Comparison of ENCODE assay signal across 12 cellular contexts in genomic region chr19:38023245-38023644, GRCh38.
DNase-seq lines count a peak whose midpoint lies in the region; ATAC-seq and TF ChIP-seq lines count a peak whose summit lies in the region.
"Had no signal": no experiment of that assay in that cellular context is flagged by ENCODE, and none has a peak within 500 bp of the region (broad histone marks: within the 10 kb centered on the region; RNA-seq: fewer than 3 reads in every experiment).

No MANE protein-coding gene starts in this region.

- H3K27ac Mint-ChIP-seq in WTC11: peak overlapping the region; percentile 41; the same call in 1 of the 2 replicates
- peak overlapping the region; percentile 80 for H3K27ac Mint-ChIP-seq in glutamatergic neuron (ENCODE audit: unreplicated experiment)
- H3K27ac Mint-ChIP-seq in stimulated activated effector memory CD8-positive, alpha-beta T cell treated with anti-CD3 and anti-CD28 coated beads, Interleukin-12 subunit alpha, Interleukin-12 subunit beta, amount 100 ng/mL, for 72 hours: peak overlapping the region; percentile 64

- H2BK15ac ChIP-seq in IMR-90 (ENCODE audit: low read depth, low read length): peak overlapping the region; percentile 11; the same call in 1 of the 3 replicates

- H2AFZ ChIP-seq in IMR-90 (replicated peaks; ENCODE audit: low read length, poor library complexity): no peak overlapping the region

- 70% methylated on average over 3 of the region's 6 CpGs; no CpG with 5 or more reads in 1 of the 2 experiments for WGBS in IMR-90 (ENCODE audit: extremely low coverage in 2 of 2, insufficient read length in 1 of 2), 2 experiments

- 0 out of 2 replicates have a peak overlapping the region, but pooled peaks have one; percentile 11 for H3K23ac ChIP-seq in IMR-90 (ENCODE audit: low read depth, low read length)

- H3K4me2 ChIP-seq in IMR-90 (ENCODE audit: low read depth, low read length): no peak overlapping the region

- no peak overlapping the region for H3K27ac ChIP-seq in IMR-90 (ENCODE audit: insufficient read depth, low read length)
- H3K27ac ChIP-seq: suprapubic skin had no signal

- H3K9ac ChIP-seq in IMR-90 (ENCODE audit: low read depth, low read length): no peak overlapping the region

- no peak overlapping the region for H3K14ac ChIP-seq in IMR-90 (replicated peaks; ENCODE audit: low read depth, low read length)

- no peak for TF ChIP-seq CTCF in IMR-90 (conservative IDR thresholded peaks at IDR 0.05; ENCODE audit: low read depth, low read length)
- TF ChIP-seq CTCF in WTC11 (IDR thresholded peaks at IDR 0.05): no peak
- no peak for TF ChIP-seq CTCF in glutamatergic neuron (IDR thresholded peaks at IDR 0.05; ENCODE audit: partially characterized antibody, unreplicated experiment)

- no peaks in the 10 kb centered on the region for H3K27me3 ChIP-seq in IMR-90 (ENCODE audit: control insufficient read depth, insufficient read depth, low read length)
- H3K27me3 ChIP-seq: heart left ventricle, suprapubic skin had no signal

- no peak overlapping the region for H2BK20ac ChIP-seq in IMR-90 (ENCODE audit: low read depth, low read length)

- no peak overlapping the region for H3K18ac ChIP-seq in IMR-90 (ENCODE audit: low read depth, low read length)

- H3K4me1 Mint-ChIP-seq in WTC11 (peaks cover 29% of the 10 kb centered on the region), glutamatergic neuron (ENCODE audit: low read depth, unreplicated experiment) (peaks cover 31% of the 10 kb centered on the region)
- H3K4me1 Mint-ChIP-seq in stimulated activated effector memory CD8-positive, alpha-beta T cell treated with anti-CD3 and anti-CD28 coated beads, Interleukin-12 subunit alpha, Interleukin-12 subunit beta, amount 100 ng/mL, for 72 hours: peaks cover 15% of the 10 kb centered on the region

- in situ Hi-C loops in IMR-90 (cut with MboI; ENCODE audit: low sequenced_read_pairs): no loop called here

- H3K4me3 Mint-ChIP-seq in WTC11: no peak overlapping the region
- no peak overlapping the region for H3K4me3 Mint-ChIP-seq in glutamatergic neuron (ENCODE audit: unreplicated experiment)
- no peak overlapping the region for H3K4me3 Mint-ChIP-seq in stimulated activated effector memory CD8-positive, alpha-beta T cell treated with anti-CD3 and anti-CD28 coated beads, Interleukin-12 subunit alpha, Interleukin-12 subunit beta, amount 100 ng/mL, for 72 hours

- peaks cover 6% of the 10 kb centered on the region; the same call in 1 of the 2 replicates for H4K20me1 ChIP-seq in IMR-90 (ENCODE audit: insufficient read depth, low read length)

- H3K36me3 ChIP-seq in IMR-90 (ENCODE audit: control insufficient read depth, insufficient read depth, low read length): no peaks in the 10 kb centered on the region
- H3K36me3 ChIP-seq: heart left ventricle, prostate gland, suprapubic skin had no signal

- H2BK5ac ChIP-seq in IMR-90 (ENCODE audit: low read depth, low read length, poor library complexity, severe bottlenecking): no peak overlapping the region

- H3K36me3 Mint-ChIP-seq in WTC11 (no peaks in the 10 kb centered on the region), glutamatergic neuron (ENCODE audit: unreplicated experiment) (no peaks in the 10 kb centered on the region)
- H3K36me3 Mint-ChIP-seq in stimulated activated effector memory CD8-positive, alpha-beta T cell treated with anti-CD3 and anti-CD28 coated beads, Interleukin-12 subunit alpha, Interleukin-12 subunit beta, amount 100 ng/mL, for 72 hours: no peaks in the 10 kb centered on the region

- TF ChIP-seq RAD21 in IMR-90 (IDR thresholded peaks at IDR 0.05; ENCODE audit: low read length): no peak

- H3K9me3 Mint-ChIP-seq in WTC11 (no peaks in the 10 kb centered on the region), glutamatergic neuron (ENCODE audit: unreplicated experiment) (peaks cover 7% of the 10 kb centered on the region)
- H3K9me3 Mint-ChIP-seq in stimulated activated effector memory CD8-positive, alpha-beta T cell treated with anti-CD3 and anti-CD28 coated beads, Interleukin-12 subunit alpha, Interleukin-12 subunit beta, amount 100 ng/mL, for 72 hours: no peaks in the 10 kb centered on the region

- DNase-seq in IMR-90: peak; percentile 67
- DNase-seq in WTC11 (ENCODE audit: low spot score): no peak
- no peak for DNase-seq in glutamatergic neuron
- no peak for DNase-seq in stimulated activated effector memory CD8-positive, alpha-beta T cell treated with anti-CD3 and anti-CD28 coated beads, Interleukin-12 subunit alpha, Interleukin-12 subunit beta, amount 100 ng/mL, for 72 hours (ENCODE audit: low spot score in 2 of 2)
- DNase-seq: activated naive CD4-positive, alpha-beta T cell treated with anti-CD3 and anti-CD28 coated beads, Interleukin-2, amount 50 U/mL, for 16 hours; heart left ventricle had no signal

- H3K79me1 ChIP-seq in IMR-90 (ENCODE audit: low read depth in 1 of 2, low read length in 2 of 2): peaks cover 34 to 94% of the 10 kb centered on the region in 2 experiments

- no peaks in the 10 kb centered on the region for H3K27me3 Mint-ChIP-seq in WTC11 (ENCODE audit: low read depth)
- no peaks in the 10 kb centered on the region for H3K27me3 Mint-ChIP-seq in glutamatergic neuron (ENCODE audit: unreplicated experiment)

- POLR2A ChIA-PET in IMR-90 (lab: Charles Lee; ENCODE audit: unreplicated experiment): no interaction called here
- POLR2A ChIA-PET in WTC11 (lab: Charles Lee): no interaction called here

- H3K4ac ChIP-seq in IMR-90 (ENCODE audit: low read depth, low read length): peak overlapping the region; percentile 65; the same call in 1 of the 2 replicates

- H2AK9ac ChIP-seq in IMR-90 (replicated peaks; ENCODE audit: low read depth, low read length, poor library complexity): no peak overlapping the region

- H4K91ac ChIP-seq in IMR-90 (ENCODE audit: insufficient read depth, low read depth, low read length): no peak overlapping the region

- dilution Hi-C loops in IMR-90 (cut with HindIII; ENCODE audit: low sequenced_read_pairs, unreplicated experiment): no loop called here

- H2BK120ac ChIP-seq in IMR-90 (ENCODE audit: low read depth, low read length): no peak overlapping the region

- H3K4me1 ChIP-seq in IMR-90 (ENCODE audit: control insufficient read depth, insufficient read depth, low read length): peaks cover 7% of the 10 kb centered on the region; the same call in 1 of the 2 replicates
- H3K4me1 ChIP-seq: prostate gland had no signal

- no peak for TF ChIP-seq POLR2A in IMR-90 (IDR thresholded peaks at IDR 0.05; ENCODE audit: low read depth, low read length)

- no peaks in the 10 kb centered on the region for H3K9me3 ChIP-seq in IMR-90 (ENCODE audit: control insufficient read depth, insufficient read depth, low read length)
- H3K9me3 ChIP-seq: heart left ventricle, prostate gland, suprapubic skin had no signal

- H3K56ac ChIP-seq in IMR-90 (ENCODE audit: extremely low read depth, insufficient read depth, low read length): no peak overlapping the region

- BruUV-seq in IMR-90 (replicated peaks; lab: Mats Ljungman, UMichigan): no TSS peak

- H3K4me3 ChIP-seq in IMR-90 (ENCODE audit: insufficient read depth, low read depth, low read length): no peak overlapping the region
- H3K4me3 ChIP-seq: heart left ventricle, prostate gland, suprapubic skin had no signal

- peaks cover 37% of the 10 kb centered on the region for H3K9me1 ChIP-seq in IMR-90 (ENCODE audit: insufficient read depth, low read length)

- intact Hi-C loops in IMR-90 (cut with micrococcal nuclease): no loop called here

- ATAC-seq in IMR-90 (ENCODE audit: low read depth) (no peak), WTC11 (no peak), GM21529 (IDR thresholded peaks at IDR 0.05; ENCODE audit: unreplicated experiment) (no peak), GM19035 (IDR thresholded peaks at IDR 0.05; ENCODE audit: unreplicated experiment) (no peak), HG02588 (IDR thresholded peaks at IDR 0.05; ENCODE audit: unreplicated experiment) (no peak)
- ATAC-seq in stimulated activated effector memory CD8-positive, alpha-beta T cell treated with anti-CD3 and anti-CD28 coated beads, Interleukin-12 subunit alpha, Interleukin-12 subunit beta, amount 100 ng/mL, for 72 hours: no peak
- ATAC-seq: HCT116 had no signal

- no peak overlapping the region; a peak in 1 of 4 replicates for H4K8ac ChIP-seq in IMR-90 (ENCODE audit: low read depth in 2 of 2, low read length in 2 of 2)

- no peak overlapping the region for H4K5ac ChIP-seq in IMR-90 (ENCODE audit: low read depth, low read length)

- H2AK5ac ChIP-seq in IMR-90 (ENCODE audit: low read depth, low read length): peak overlapping the region; percentile 78

- CTCF ChIA-PET in IMR-90 (lab: Yijun Ruan, JAX): no interaction called here
- CTCF ChIA-PET in WTC11 (lab: Charles Lee): no interaction called here

TF ChIP-seq in IMR-90, 13 proteins besides CTCF, POLR2A, EP300 and RAD21:
- TF ChIP-seq FOS (IDR thresholded peaks at IDR 0.05; ENCODE audit: low read depth, low read length): no peak
- no peak for TF ChIP-seq CEBPB (IDR thresholded peaks at IDR 0.05; ENCODE audit: low read depth, low read length)
- no peak for TF ChIP-seq BHLHE40 (IDR thresholded peaks at IDR 0.05; ENCODE audit: low read depth, low read length)
- TF ChIP-seq MAZ (IDR thresholded peaks at IDR 0.05; ENCODE audit: borderline replicate concordance, low read depth, low read length): no peak

TF ChIP-seq in WTC11, 78 proteins besides CTCF, POLR2A, EP300 and RAD21:
- no peak for TF ChIP-seq SOX15 (CRISPR knock-in tag; IDR thresholded peaks at IDR 0.05)
- TF ChIP-seq OVOL2 (CRISPR knock-in tag; IDR thresholded peaks at IDR 0.05; ENCODE audit: borderline replicate concordance): no peak
- no peak for TF ChIP-seq KAT7 (CRISPR knock-in tag; IDR thresholded peaks at IDR 0.05; ENCODE audit: borderline replicate concordance)
- no peak for TF ChIP-seq MXD4 (CRISPR knock-in tag; IDR thresholded peaks at IDR 0.05; ENCODE audit: borderline replicate concordance)
- no peak for TF ChIP-seq ELF4 (CRISPR knock-in tag; IDR thresholded peaks at IDR 0.05; ENCODE audit: low read depth)
